ENCODE assay signal across 8 cellular contexts in genomic region chr12:104108755-104109445, GRCh38. TPM values are rescaled to one million over a fixed set of nuclear protein-coding genes. Genes with fewer than 3 reads are reported as not detected.
DNase-seq lines count a peak whose midpoint lies in the region; ATAC-seq, FAIRE-seq and TF ChIP-seq lines count a peak whose summit lies in the region.

No MANE protein-coding gene starts in this region.

- no peak overlapping the region for H3K27ac ChIP-seq in OCI-LY1 (ENCODE audit: low read depth, low read length, poor library complexity, severe bottlenecking)

- no peaks in the 10 kb centered on the region for H3F3A ChIP-seq in OCI-LY1 (ENCODE audit: insufficient read depth, low read length)

- no peaks in the 10 kb centered on the region for H3K27me3 ChIP-seq in OCI-LY1 (ENCODE audit: insufficient read depth, low read length)

- H3K9ac ChIP-seq in OCI-LY1 (ENCODE audit: low read length) = no peak overlapping the region

- no peaks in the 10 kb centered on the region for H3K79me2 ChIP-seq in OCI-LY1 (ENCODE audit: insufficient read depth, low read length)

- no peak overlapping the region for H3K4me2 ChIP-seq in OCI-LY1 (ENCODE audit: low read length)

- peak; percentile 70 for TF ChIP-seq CTCF in OCI-LY1 (IDR thresholded peaks at IDR 0.05; ENCODE audit: low read length)
- peak; percentile 99 for TF ChIP-seq CTCF in epithelial cell of esophagus (IDR thresholded peaks at IDR 0.05; ENCODE audit: insufficient read depth, low read depth, low read length, missing control alignments)

- no peak overlapping the region for H2AFZ ChIP-seq in OCI-LY1 (ENCODE audit: low read length)

- no peak for ATAC-seq in GM18909 (IDR thresholded peaks at IDR 0.05; ENCODE audit: poor library complexity, unreplicated experiment)

- peak; percentile 96 for FAIRE-seq in GM12891 (lab: Jason Lieb, UNC)

- H3K9me3 ChIP-seq in OCI-LY1 (ENCODE audit: low read length) = no peaks in the 10 kb centered on the region

- H3K4me1 ChIP-seq in OCI-LY1 (ENCODE audit: insufficient read depth, low read length, severe bottlenecking) = peaks cover 4% of the 10 kb centered on the region

- TF ChIP-seq POLR2A in GM12891 (IDR thresholded peaks at IDR 0.05; ENCODE audit: low read depth, low read length) = no peak

- no peaks in the 10 kb centered on the region for H3K36me3 ChIP-seq in OCI-LY1 (ENCODE audit: insufficient read depth, low read length)

- H3K9me2 ChIP-seq in OCI-LY1 (ENCODE audit: low read depth, low read length) = no peaks in the 10 kb centered on the region

- no peaks in the 10 kb centered on the region for H4K20me1 ChIP-seq in OCI-LY1 (ENCODE audit: insufficient read depth, low read length)

- no peak overlapping the region for H3K4me3 ChIP-seq in Jurkat, Clone E6-1 (ENCODE audit: low read length)
- H3K4me3 ChIP-seq in OCI-LY1 (ENCODE audit: low read depth, low read length, poor library complexity, severe bottlenecking) (no peak overlapping the region), epithelial cell of esophagus (ENCODE audit: low read length) (no peak overlapping the region)

- peak; percentile 12 for DNase-seq in GM12891 (ENCODE audit: insufficient read length, low spot score)
- peak; percentile 89 for DNase-seq in Jurkat, Clone E6-1 (ENCODE audit: low read depth, low spot score)
- peak; percentile 90 for DNase-seq in activated CD8-positive, alpha-beta memory T cell treated with anti-CD3 and anti-CD28 coated beads, Interleukin-2, amount 50 U/mL, for 48 hours
- peak; percentile 87 for DNase-seq in epithelial cell of esophagus (ENCODE audit: low read depth)
- DNase-seq in mucosa of gallbladder (ENCODE audit: low spot score) = peak; percentile 86
- DNase-seq in stimulated activated CD8-positive, alpha-beta memory T cell treated with anti-CD3 and anti-CD28 coated beads, Interleukin-4, amount 100 ng/mL, for 48 hours = peak; percentile 94

TF ChIP-seq in GM12891, 5 proteins besides CTCF, POLR2A, EP300 and RAD21:
- no peak for TF ChIP-seq TAF1 (IDR thresholded peaks at IDR 0.05; ENCODE audit: low read depth, low read length)
- peak; percentile 39 for TF ChIP-seq SPI1 (IDR thresholded peaks at IDR 0.05; ENCODE audit: low read depth, low read length)

RNA-seq across cellular contexts. Expression of gene NFYB, which starts 29.1 kb away (rescaled TPM):
- polyA plus RNA-seq in GM12891 (2012; ENCODE audit: low read depth, missing spikeins) = 17.0 TPM
- polyA plus RNA-seq in Jurkat, Clone E6-1 (2012; ENCODE audit: insufficient read depth, insufficient read length) = 67.2 TPM
- total RNA-seq in mucosa of gallbladder = 24.8 TPM

RNA-seq across cellular contexts. Expression of gene HCFC2, which starts 44.6 kb away (rescaled TPM):
- 4.2 TPM for polyA plus RNA-seq in GM12891 (2012; ENCODE audit: low read depth, missing spikeins)
- polyA plus RNA-seq in Jurkat, Clone E6-1 (2012; ENCODE audit: insufficient read depth, insufficient read length) = 7.1 TPM
- total RNA-seq in mucosa of gallbladder = 17.0 TPM

RNA-seq across cellular contexts. Expression of gene GLT8D2, which starts 58.9 kb away (rescaled TPM):
- polyA plus RNA-seq in GM12891 (2012; ENCODE audit: low read depth, missing spikeins) = 0.23 TPM
- not detected for polyA plus RNA-seq in Jurkat, Clone E6-1 (2012; ENCODE audit: insufficient read depth, insufficient read length)
- total RNA-seq in mucosa of gallbladder = 17.9 TPM

Comparison
In these comparisons a context has a peak if more than half of its experiments do, and no peak if none do; other contexts are left out.
1. DNase-seq: peak in every context shown above with its lines; median percentile 94 in stimulated activated CD8-positive, alpha-beta memory T cell treated with anti-CD3 and anti-CD28 coated beads, Interleukin-4, amount 100 ng/mL, for 48 hours; 90 in activated CD8-positive, alpha-beta memory T cell treated with anti-CD3 and anti-CD28 coated beads, Interleukin-2, amount 50 U/mL, for 48 hours; 89 in Jurkat, Clone E6-1; 87 in epithelial cell of esophagus; 86 in mucosa of gallbladder; 12 in GM12891.